8 cellular contexts compared by ENCODE assay signal in genomic region chr19:49266409-49266808, GRCh38. TPM values are rescaled to one million over a fixed set of nuclear protein-coding genes. Genes with fewer than 3 reads are reported as not detected.
DNase-seq lines count a peak whose midpoint lies in the region; ATAC-seq and TF ChIP-seq lines count a peak whose summit lies in the region.
"Not testable (repeated sequence)": the region's sequence is repeated elsewhere in the genome, so short reads cannot be mapped to it uniquely, and the experiment has no call there.

No MANE protein-coding gene starts in this region.

- H3K4me3 Mint-ChIP-seq in activated T-helper 2 cell treated with anti-CD3 and anti-CD28 coated beads, Interferon-gamma antibody, Interleukin-2, Interleukin-4, amounts not matched to agents 10 μg/mL and 5 μg/mL and 100 μg/mL, durations not matched to agents 14 hours and 24 hours and 36 hours (ENCODE audit: low read depth) = not testable (repeated sequence)

- not testable (repeated sequence) for H3K27ac ChIP-seq in right lobe of liver, spleen, uterus

- H3K4me3 ChIP-seq in epithelial cell of esophagus (ENCODE audit: low read length); right lobe of liver; spleen; uterus: not testable (repeated sequence)

- not testable (repeated sequence) for H3K27ac Mint-ChIP-seq in activated T-helper 2 cell treated with anti-CD3 and anti-CD28 coated beads, Interferon-gamma antibody, Interleukin-2, Interleukin-4, amounts not matched to agents 10 μg/mL and 5 μg/mL and 100 μg/mL, durations not matched to agents 14 hours and 24 hours and 36 hours

- DNase-seq in GM10248 (ENCODE audit: extremely low spot score) = not testable (repeated sequence)
- peak; percentile 0 for DNase-seq in NCI-H1092 treated with DMSO at 0.1 percent for 48 hours (lab: John Stamatoyannopoulos, UW)
- DNase-seq in T1000 (lab: John Stamatoyannopoulos, UW) = peak; percentile 62
- DNase-seq in activated T-helper 2 cell treated with anti-CD3 and anti-CD28 coated beads, Interferon-gamma antibody, Interleukin-2, Interleukin-4, amounts not matched to agents 10 μg/mL and 5 μg/mL and 100 μg/mL, durations not matched to agents 14 hours and 24 hours and 36 hours (ENCODE audit: low spot score) = peak; percentile 38
- DNase-seq in epithelial cell of esophagus (ENCODE audit: low read depth) = peak; percentile 57
- DNase-seq in right lobe of liver = peak; percentile 42 to 65 (median 64)
- peak; percentile 81 for DNase-seq in spleen
- peak; percentile 24 to 26 for DNase-seq in uterus

- peak; percentile 59 for TF ChIP-seq CTCF in GM10248 (IDR thresholded peaks at IDR 0.05; ENCODE audit: control extremely low read depth, extremely low read depth, low read depth, missing control alignments)
- peak; percentile 41 for TF ChIP-seq CTCF in epithelial cell of esophagus (IDR thresholded peaks at IDR 0.05; ENCODE audit: insufficient read depth, low read depth, low read length, missing control alignments)
- peak; percentile 65 to 83 (median 77) for TF ChIP-seq CTCF in right lobe of liver (IDR thresholded peaks at IDR 0.05)
- TF ChIP-seq CTCF in spleen (IDR thresholded peaks at IDR 0.05 in 8 of 11, conservative IDR thresholded peaks at IDR 0.05 in 3 of 11) = peak in 10 of 11 experiments; percentile 47 to 79 (median 65)
- TF ChIP-seq CTCF in uterus (IDR thresholded peaks at IDR 0.05) = peak in 1 of 4 experiments; percentile 43

- not testable (repeated sequence) for H3K9me3 ChIP-seq in right lobe of liver
- peaks cover 4 to 40% (median 31%) of the 10 kb centered on the region in 8 donors for H3K9me3 ChIP-seq in spleen
- H3K9me3 ChIP-seq in uterus = peaks cover 0 to 15% of the 10 kb centered on the region in 2 donors

- peaks cover 13% of the 10 kb centered on the region for H3K27me3 Mint-ChIP-seq in activated T-helper 2 cell treated with anti-CD3 and anti-CD28 coated beads, Interferon-gamma antibody, Interleukin-2, Interleukin-4, amounts not matched to agents 10 μg/mL and 5 μg/mL and 100 μg/mL, durations not matched to agents 14 hours and 24 hours and 36 hours (ENCODE audit: low read depth)

- H3K27me3 ChIP-seq in right lobe of liver, uterus: not testable (repeated sequence)
- peaks cover 0 to 16% (median 0%) of the 10 kb centered on the region in 7 donors for H3K27me3 ChIP-seq in spleen (replicated peaks in 1 of 7)

- peaks cover 14% of the 10 kb centered on the region for H3K9me3 Mint-ChIP-seq in activated T-helper 2 cell treated with anti-CD3 and anti-CD28 coated beads, Interferon-gamma antibody, Interleukin-2, Interleukin-4, amounts not matched to agents 10 μg/mL and 5 μg/mL and 100 μg/mL, durations not matched to agents 14 hours and 24 hours and 36 hours

- not testable (repeated sequence) for H3K36me3 Mint-ChIP-seq in activated T-helper 2 cell treated with anti-CD3 and anti-CD28 coated beads, Interferon-gamma antibody, Interleukin-2, Interleukin-4, amounts not matched to agents 10 μg/mL and 5 μg/mL and 100 μg/mL, durations not matched to agents 14 hours and 24 hours and 36 hours (ENCODE audit: low read depth)

- H3K4me1 ChIP-seq in right lobe of liver, spleen, uterus: not testable (repeated sequence)

- POLR2A ChIA-PET in GM10248 (lab: Yijun Ruan, JAX) = not testable (repeated sequence)

- H3K4me1 Mint-ChIP-seq in activated T-helper 2 cell treated with anti-CD3 and anti-CD28 coated beads, Interferon-gamma antibody, Interleukin-2, Interleukin-4, amounts not matched to agents 10 μg/mL and 5 μg/mL and 100 μg/mL, durations not matched to agents 14 hours and 24 hours and 36 hours (ENCODE audit: low read depth) = not testable (repeated sequence)

- CTCF ChIA-PET in GM10248 (lab: Yijun Ruan, JAX) = interaction anchor here (0.8 to 3.7 kb wide), 5 partner anchors 9 to 207 kb away, joined by 3 to 22 read pairs (median 8); partner anchors contain the start of gene FLT3LG

- H3K36me3 ChIP-seq in right lobe of liver, spleen, uterus: not testable (repeated sequence)

- intact Hi-C loops in activated T-helper 2 cell treated with anti-CD3 and anti-CD28 coated beads, Interferon-gamma antibody, Interleukin-2, Interleukin-4, amounts not matched to agents 10 μg/mL and 5 μg/mL and 100 μg/mL, durations not matched to agents 14 hours and 24 hours and 36 hours (cut with micrococcal nuclease) = loop anchor here (1.0 kb wide), 1 partner anchor 62 kb away; no protein-coding TSS in a partner anchor
- intact Hi-C loops in right lobe of liver (cut with DNase I); uterus (cut with DNase I; ENCODE audit: low total_unique reads): not testable (repeated sequence)
- intact Hi-C loops in spleen (cut with DNase I; ENCODE audit: low total_unique reads) = loop anchor here (10.0 kb wide), 1 partner anchor 178 kb away; the partner anchor contains the start of gene SLC17A7

- TF ChIP-seq POLR2A in right lobe of liver (IDR thresholded peaks at IDR 0.05); spleen (IDR thresholded peaks at IDR 0.05); uterus (IDR thresholded peaks at IDR 0.05): not testable (repeated sequence)

- ATAC-seq in right lobe of liver = not testable (repeated sequence)

- 30% methylated on average over 9 of the region's 12 CpGs for WGBS in right lobe of liver (ENCODE audit: insufficient coverage, low coverage, low lambda C conversion rate, missing lambda C conversion rate)
- 29 to 44% (median 35%) methylated on average over 12 of the region's 12 CpGs for WGBS in spleen, 5 donors

RNA-seq across cellular contexts. Expression of gene SLC6A16, which starts 58.6 kb away (rescaled TPM):
- total RNA-seq in activated T-helper 2 cell treated with anti-CD3 and anti-CD28 coated beads, Interferon-gamma antibody, Interleukin-2, Interleukin-4, amounts not matched to agents 10 μg/mL and 5 μg/mL and 100 μg/mL, durations not matched to agents 14 hours and 24 hours and 36 hours = 1.3 and 2.2 TPM in 2 replicates
- 1 to 10 TPM in 4 of 6 experiments, under 1 TPM in 2; 0.25 to 4.6 (median 2.4) TPM for total RNA-seq in right lobe of liver
- 1 to 10 TPM; 2.1 to 6.9 (median 5.0) TPM for total RNA-seq in spleen
- polyA plus RNA-seq in spleen = 1 to 10 TPM; 2.7 to 5.0 (median 2.7) TPM
- 1 to 10 TPM in 1 of 4 donors, under 1 TPM in 2, not detected in 1; 0.55 to 7.5 (median 0.88) TPM for total RNA-seq in uterus
